In genomic region chr22:49968313-49968830, GRCh38 we compare ENCODE assay signal across 11 cellular contexts. TPM values are rescaled to one million over a fixed set of nuclear protein-coding genes. Genes with fewer than 3 reads are reported as not detected.
DNase-seq lines count a peak whose midpoint lies in the region; ATAC-seq and TF ChIP-seq lines count a peak whose summit lies in the region.
"Had no signal": no experiment of that assay in that cellular context is flagged by ENCODE, and none has a peak within 500 bp of the region (broad histone marks: within the 10 kb centered on the region; RNA-seq: fewer than 3 reads in every experiment).

No MANE protein-coding gene starts in this region.

- intact Hi-C loops in dorsolateral prefrontal cortex (cut with DNase I): no loop called here

- in situ Hi-C loops in G401 (cut with HindIII; ENCODE audit: low sequenced_read_pairs): no loop called here

- no peaks in the 10 kb centered on the region for H3K27me3 Mint-ChIP-seq in activated naive CD8-positive, alpha-beta T cell treated with anti-CD3 and anti-CD28 coated beads, Interleukin-2, amount 50 U/mL, for 24 hours
- H3K27me3 Mint-ChIP-seq in activated naive CD8-positive, alpha-beta T cell treated with anti-CD3 and anti-CD28 coated beads for 36 hours: no peaks in the 10 kb centered on the region
- no peaks in the 10 kb centered on the region for H3K27me3 Mint-ChIP-seq in natural killer cell treated with Interleukin-12 subunit alpha and Interleukin-12 subunit beta and Interleukin-15 and Interleukin-18, amount 100 ng/mL, for 72 hours

- H3K36me3 Mint-ChIP-seq in activated naive CD8-positive, alpha-beta T cell treated with anti-CD3 and anti-CD28 coated beads, Interleukin-2, amount 50 U/mL, for 24 hours (ENCODE audit: low read depth): peaks cover 16% of the 10 kb centered on the region
- H3K36me3 Mint-ChIP-seq in activated naive CD8-positive, alpha-beta T cell treated with anti-CD3 and anti-CD28 coated beads for 36 hours: peaks cover 20% of the 10 kb centered on the region
- no peaks in the 10 kb centered on the region for H3K36me3 Mint-ChIP-seq in natural killer cell treated with Interleukin-12 subunit alpha and Interleukin-12 subunit beta and Interleukin-15 and Interleukin-18, amount 100 ng/mL, for 72 hours

- 88 to 95% methylated on average over 5 to 8 of the region's 11 CpGs for WGBS in upper lobe of left lung, 2 donors

- TF ChIP-seq POLR2A in upper lobe of left lung (IDR thresholded peaks at IDR 0.05): no peak

- peaks cover 75 to 92% (median 81%) of the 10 kb centered on the region in 4 donors for H3K4me1 ChIP-seq in upper lobe of left lung

- H3K4me3 ChIP-seq in dorsolateral prefrontal cortex (peak overlapping the region in 4 of 59 donors; percentile 24 to 48 (median 34)), upper lobe of left lung (no peak overlapping the region)

- H3K4me1 Mint-ChIP-seq in activated naive CD8-positive, alpha-beta T cell treated with anti-CD3 and anti-CD28 coated beads, Interleukin-2, amount 50 U/mL, for 24 hours: peaks cover 51% of the 10 kb centered on the region
- H3K4me1 Mint-ChIP-seq in activated naive CD8-positive, alpha-beta T cell treated with anti-CD3 and anti-CD28 coated beads for 36 hours: peaks cover 42% of the 10 kb centered on the region
- peaks cover 15 to 19% of the 10 kb centered on the region in 2 donors for H3K4me1 Mint-ChIP-seq in natural killer cell treated with Interleukin-12 subunit alpha and Interleukin-12 subunit beta and Interleukin-15 and Interleukin-18, amount 100 ng/mL, for 72 hours (ENCODE audit: low read depth in 2 of 2)

- DNase-seq in activated naive CD8-positive, alpha-beta T cell treated with anti-CD3 and anti-CD28 coated beads, Interleukin-2, amount 50 U/mL, for 24 hours: no peak
- no peak for DNase-seq in activated naive CD8-positive, alpha-beta T cell treated with anti-CD3 and anti-CD28 coated beads for 36 hours
- DNase-seq in dorsolateral prefrontal cortex: peak in 7 of 10 donors; percentile 26 to 50 (median 36)
- DNase-seq in natural killer cell treated with Interleukin-12 subunit alpha and Interleukin-12 subunit beta and Interleukin-15 and Interleukin-18, amount 100 ng/mL, for 72 hours (ENCODE audit: low spot score): peak; percentile 55
- peak in 1 of 2 donors; percentile 84 for DNase-seq in upper lobe of left lung
- DNase-seq in G401 (ENCODE audit: low spot score): no peak
- no peak for DNase-seq in NCI-H748 (lab: John Stamatoyannopoulos, UW; ENCODE audit: unreplicated experiment)
- no peak for DNase-seq in EL
- DNase-seq: CD4-positive, CD25-positive, alpha-beta regulatory T cell; NCI-H146; SHP77 treated with DMSO at 0.1 percent for 48 hours had no signal

- H3K27me3 ChIP-seq in dorsolateral prefrontal cortex: no peaks in the 10 kb centered on the region
- no peaks in the 10 kb centered on the region for H3K27me3 ChIP-seq in upper lobe of left lung

- H3K27ac ChIP-seq in dorsolateral prefrontal cortex (peak overlapping the region; percentile 68 to 98 (median 92)), upper lobe of left lung (peak overlapping the region; percentile 95 to 98 (median 96))

- H3K36me3 ChIP-seq in upper lobe of left lung: peaks cover 9 to 25% (median 19%) of the 10 kb centered on the region in 4 donors

- no peak for TF ChIP-seq EP300 in upper lobe of left lung (IDR thresholded peaks at IDR 0.05)

- no peak overlapping the region for H3K27ac Mint-ChIP-seq in activated naive CD8-positive, alpha-beta T cell treated with anti-CD3 and anti-CD28 coated beads, Interleukin-2, amount 50 U/mL, for 24 hours
- H3K27ac Mint-ChIP-seq in activated naive CD8-positive, alpha-beta T cell treated with anti-CD3 and anti-CD28 coated beads for 36 hours: no peak overlapping the region
- H3K27ac Mint-ChIP-seq in natural killer cell treated with Interleukin-12 subunit alpha and Interleukin-12 subunit beta and Interleukin-15 and Interleukin-18, amount 100 ng/mL, for 72 hours: no peak overlapping the region

- no peak for ATAC-seq in activated naive CD8-positive, alpha-beta T cell treated with anti-CD3 and anti-CD28 coated beads, Interleukin-2, amount 50 U/mL, for 24 hours
- no peak for ATAC-seq in natural killer cell treated with Interleukin-12 subunit alpha and Interleukin-12 subunit beta and Interleukin-15 and Interleukin-18, amount 100 ng/mL, for 72 hours
- ATAC-seq in upper lobe of left lung (ENCODE audit: low FRiP score in 2 of 2): no peak

- H3K9me3 ChIP-seq in upper lobe of left lung: no peaks in the 10 kb centered on the region

- H3K9me3 Mint-ChIP-seq in activated naive CD8-positive, alpha-beta T cell treated with anti-CD3 and anti-CD28 coated beads, Interleukin-2, amount 50 U/mL, for 24 hours: no peaks in the 10 kb centered on the region
- H3K9me3 Mint-ChIP-seq in activated naive CD8-positive, alpha-beta T cell treated with anti-CD3 and anti-CD28 coated beads for 36 hours: no peaks in the 10 kb centered on the region
- H3K9me3 Mint-ChIP-seq in natural killer cell treated with Interleukin-12 subunit alpha and Interleukin-12 subunit beta and Interleukin-15 and Interleukin-18, amount 100 ng/mL, for 72 hours: no peaks in the 10 kb centered on the region

- no peak for TF ChIP-seq CTCF in dorsolateral prefrontal cortex (IDR thresholded peaks at IDR 0.05 in 54 of 56, conservative IDR thresholded peaks at IDR 0.05 in 2 of 56; ENCODE audit: low read depth in 1 of 56, partially characterized antibody in 56 of 56)
- no peak for TF ChIP-seq CTCF in upper lobe of left lung (IDR thresholded peaks at IDR 0.05)

- peak overlapping the region; percentile 48 for H3K4me3 Mint-ChIP-seq in activated naive CD8-positive, alpha-beta T cell treated with anti-CD3 and anti-CD28 coated beads, Interleukin-2, amount 50 U/mL, for 24 hours
- H3K4me3 Mint-ChIP-seq in activated naive CD8-positive, alpha-beta T cell treated with anti-CD3 and anti-CD28 coated beads for 36 hours: no peak overlapping the region
- H3K4me3 Mint-ChIP-seq in natural killer cell treated with Interleukin-12 subunit alpha and Interleukin-12 subunit beta and Interleukin-15 and Interleukin-18, amount 100 ng/mL, for 72 hours: no peak overlapping the region

RNA-seq across cellular contexts. Expression of gene PIM3, which starts 7.8 kb away (rescaled TPM):
- 100 to 1,000 TPM; 134 to 137 TPM for total RNA-seq in activated naive CD8-positive, alpha-beta T cell treated with anti-CD3 and anti-CD28 coated beads for 36 hours
- total RNA-seq in dorsolateral prefrontal cortex (10 to 100 TPM; 18.9 to 92.4 (median 32.9) TPM), upper lobe of left lung (100 to 1,000 TPM; 131 to 246 (median 156) TPM)
- 100 to 1,000 TPM in 1 of 2 donors, 10 to 100 TPM in 1; 78.5 to 115 TPM for total RNA-seq in natural killer cell treated with Interleukin-12 subunit alpha and Interleukin-12 subunit beta and Interleukin-15 and Interleukin-18, amount 100 ng/mL, for 72 hours
- total RNA-seq in G401 (2014; rRNA removed; shearing (Covaris generic)): 106 and 157 TPM in 2 replicates

RNA-seq across cellular contexts. Expression of gene IL17REL, which starts 44.2 kb away (rescaled TPM):
- not detected for total RNA-seq in activated naive CD8-positive, alpha-beta T cell treated with anti-CD3 and anti-CD28 coated beads for 36 hours
- total RNA-seq in dorsolateral prefrontal cortex: 1 to 10 TPM in 4 of 120 experiments, under 1 TPM in 52, not detected in 64; 0.11 to 1.7 (median 0.30) TPM
- not detected for total RNA-seq in natural killer cell treated with Interleukin-12 subunit alpha and Interleukin-12 subunit beta and Interleukin-15 and Interleukin-18, amount 100 ng/mL, for 72 hours
- under 1 TPM in 1 of 6 donors, not detected in 5; 0.06 TPM for total RNA-seq in upper lobe of left lung
- not detected in 2 replicates for total RNA-seq in G401 (2014; rRNA removed; shearing (Covaris generic))

RNA-seq across cellular contexts. Expression of gene CRELD2, which starts 49.9 kb away (rescaled TPM):
- total RNA-seq in activated naive CD8-positive, alpha-beta T cell treated with anti-CD3 and anti-CD28 coated beads for 36 hours: 10 to 100 TPM; 32.6 to 34.8 TPM
- total RNA-seq in dorsolateral prefrontal cortex: 10 to 100 TPM; 19.4 to 50.3 (median 29.6) TPM
- total RNA-seq in natural killer cell treated with Interleukin-12 subunit alpha and Interleukin-12 subunit beta and Interleukin-15 and Interleukin-18, amount 100 ng/mL, for 72 hours: 10 to 100 TPM; 59.5 to 75.7 TPM
- 10 to 100 TPM; 31.2 to 72.6 (median 46.9) TPM for total RNA-seq in upper lobe of left lung
- 85.5 and 121 TPM in 2 replicates for total RNA-seq in G401 (2014; rRNA removed; shearing (Covaris generic))

RNA-seq across cellular contexts. Expression of gene ALG12, which starts 50.1 kb away (rescaled TPM):
- total RNA-seq in activated naive CD8-positive, alpha-beta T cell treated with anti-CD3 and anti-CD28 coated beads for 36 hours: 10 to 100 TPM; 14.5 to 15.2 TPM
- 10 to 100 TPM in 117 of 120 experiments, 1 to 10 TPM in 3; 9.4 to 31.2 (median 15.9) TPM for total RNA-seq in dorsolateral prefrontal cortex
- total RNA-seq in natural killer cell treated with Interleukin-12 subunit alpha and Interleukin-12 subunit beta and Interleukin-15 and Interleukin-18, amount 100 ng/mL, for 72 hours: 10 to 100 TPM; 19.3 to 22.9 TPM
- 10 to 100 TPM; 14.2 to 32.5 (median 22.3) TPM for total RNA-seq in upper lobe of left lung
- 23.8 and 24.1 TPM in 2 replicates for total RNA-seq in G401 (2014; rRNA removed; shearing (Covaris generic))

Comparison
In these comparisons a context has a peak if more than half of its experiments do, and no peak if none do; other contexts are left out.
1. DNase-seq: peak in dorsolateral prefrontal cortex (7 of 10) and natural killer cell treated with Interleukin-12 subunit alpha and Interleukin-12 subunit beta and Interleukin-15 and Interleukin-18, amount 100 ng/mL, for 72 hours (single experiment); none in activated naive CD8-positive, alpha-beta T cell treated with anti-CD3 and anti-CD28 coated beads, Interleukin-2, amount 50 U/mL, for 24 hours (single experiment), activated naive CD8-positive, alpha-beta T cell treated with anti-CD3 and anti-CD28 coated beads for 36 hours (single experiment), G401 (single experiment), NCI-H748 (single experiment) and EL (single experiment).